ENCODE assay signal across 7 cellular contexts in genomic region chr19:48806518-48806817, GRCh38. TPM values are rescaled to one million over a fixed set of nuclear protein-coding genes. Genes with fewer than 3 reads are reported as not detected.
DNase-seq lines count a peak whose midpoint lies in the region; TF ChIP-seq lines count a peak whose summit lies in the region.
"Had no signal": no experiment of that assay in that cellular context is flagged by ENCODE, and none has a peak within 500 bp of the region (broad histone marks: within the 10 kb centered on the region; RNA-seq: fewer than 3 reads in every experiment).

No MANE protein-coding gene starts in this region.

- peaks cover 46% of the 10 kb centered on the region for H3K4me1 Mint-ChIP-seq in neural crest cell

- no peak for TF ChIP-seq CTCF in neural crest cell (conservative IDR thresholded peaks at IDR 0.05)

- DNase-seq in NCI-H146 (lab: John Stamatoyannopoulos, UW) (peak; percentile 34), NCI-H146 treated with DMSO at 0.1 percent for 48 hours (lab: John Stamatoyannopoulos, UW; ENCODE audit: unreplicated experiment) (no peak), neural crest cell (ENCODE audit: low read depth, low spot score) (peak; percentile 51), AG08396 (ENCODE audit: low spot score) (no peak), NCI-H1048 (lab: John Stamatoyannopoulos, UW) (no peak)
- DNase-seq in activated T-cell treated with anti-CD3 and anti-CD28 coated beads, Interleukin-2, amount 50 U/mL, for 48 hours, result peak; percentile 45 to 53

- peak overlapping the region; percentile 89 for H3K4me3 Mint-ChIP-seq in neural crest cell

- H3K27ac Mint-ChIP-seq in neural crest cell (ENCODE audit: unreplicated experiment), result no peak overlapping the region

- H3K9me3 Mint-ChIP-seq in neural crest cell, result no peaks in the 10 kb centered on the region

- no peaks in the 10 kb centered on the region for H3K27me3 Mint-ChIP-seq in neural crest cell (ENCODE audit: low read depth)

- H3K36me3 Mint-ChIP-seq in neural crest cell (ENCODE audit: low read depth), result no peaks in the 10 kb centered on the region

RNA-seq across cellular contexts. Expression of gene BCAT2, which starts 4.4 kb away (rescaled TPM):
- 40.3 and 40.4 TPM in 2 replicates for total RNA-seq in neural crest cell

RNA-seq across cellular contexts. Expression of gene HSD17B14, which starts 29.8 kb away (rescaled TPM):
- total RNA-seq in neural crest cell, result 4.2 and 6.6 TPM in 2 replicates

RNA-seq across cellular contexts. Expression of gene FGF21, which starts 51.1 kb away (rescaled TPM):
- total RNA-seq in neural crest cell, result not detected in 2 replicates
- total RNA-seq: gastrocnemius medialis had no signal

RNA-seq across cellular contexts. Expression of gene FUT1, which starts 54.0 kb away (rescaled TPM):
- 0.51 and 0.59 TPM in 2 replicates for total RNA-seq in neural crest cell

RNA-seq across cellular contexts. Expression of gene IZUMO1, which starts 59.8 kb away (rescaled TPM):
- 0.23 TPM in 1 of 2 replicates, not detected in the other for total RNA-seq in neural crest cell

Comparison
In these comparisons a context has a peak if more than half of its experiments do, and no peak if none do; other contexts are left out.
1. DNase-seq: peak in NCI-H146 (single experiment), activated T-cell treated with anti-CD3 and anti-CD28 coated beads, Interleukin-2, amount 50 U/mL, for 48 hours (2 of 2) and neural crest cell (single experiment); none in NCI-H146 treated with DMSO at 0.1 percent for 48 hours (single experiment), AG08396 (single experiment) and NCI-H1048 (single experiment).